12 cellular contexts compared by ENCODE assay signal in the genomic region with DNA sequence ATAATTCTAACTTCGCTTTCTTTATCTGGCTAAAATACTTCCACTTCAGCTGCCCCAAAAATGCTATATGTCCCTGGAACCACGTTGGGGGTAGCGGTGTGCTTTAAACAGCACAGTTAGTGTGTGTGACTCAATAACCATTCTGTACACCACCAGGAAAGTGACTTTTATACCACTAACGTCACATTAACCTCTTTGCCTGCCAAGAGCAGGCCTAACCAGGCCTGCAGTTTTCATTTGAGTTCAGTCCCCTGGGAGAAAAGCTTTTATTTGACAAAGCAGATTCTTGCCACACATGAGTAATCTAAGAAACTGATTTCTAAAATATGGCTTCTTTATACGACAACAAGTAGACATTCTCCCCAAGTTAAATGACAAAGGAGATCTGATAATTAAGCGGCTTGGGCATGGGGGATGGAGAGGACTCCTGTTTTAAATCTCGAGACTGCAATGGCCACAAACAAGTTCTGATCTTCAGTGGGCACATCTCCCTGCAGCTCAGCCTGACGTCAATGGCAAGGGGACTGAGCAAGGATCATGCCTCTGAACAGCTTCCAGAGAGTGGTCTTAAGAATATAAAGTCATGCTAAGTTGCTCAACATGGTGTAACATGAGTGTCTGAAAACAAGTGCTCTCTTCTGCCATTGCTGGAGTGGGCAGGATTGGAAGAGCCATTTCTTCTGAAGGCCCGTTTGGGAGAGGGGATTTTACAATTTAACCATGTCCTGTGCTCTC.
DNase-seq lines count a peak whose midpoint lies in the region; ATAC-seq and TF ChIP-seq lines count a peak whose summit lies in the region.
"Had no signal": no experiment of that assay in that cellular context is flagged by ENCODE, and none has a peak within 500 bp of the region (broad histone marks: within the 10 kb centered on the region; RNA-seq: fewer than 3 reads in every experiment).

No MANE protein-coding gene starts in this region.

- intact Hi-C loops in left ventricle myocardium inferior (cut with micrococcal nuclease) = no loop called here

- ATAC-seq in GM19463 (IDR thresholded peaks at IDR 0.05; ENCODE audit: unreplicated experiment) = peak; percentile 71
- no peak for ATAC-seq in GM19455 (IDR thresholded peaks at IDR 0.05; ENCODE audit: unreplicated experiment)
- ATAC-seq in HG02970 (IDR thresholded peaks at IDR 0.05; ENCODE audit: low FRiP score, unreplicated experiment) = no peak
- ATAC-seq: activated CD8-positive, alpha-beta T cell treated with anti-CD3 and anti-CD28 coated beads for 36 hours had no signal

- TF ChIP-seq CTCF in astrocyte of the spinal cord (IDR thresholded peaks at IDR 0.05; ENCODE audit: low read depth, low read length) = no peak
- TF ChIP-seq CTCF in left ventricle myocardium inferior (IDR thresholded peaks at IDR 0.05; ENCODE audit: borderline replicate concordance) = no peak
- no peak for TF ChIP-seq CTCF in smooth muscle cell (IDR thresholded peaks at IDR 0.05; ENCODE audit: borderline replicate concordance, insufficient read depth, poor library complexity, severe bottlenecking)

- no peaks in the 10 kb centered on the region for H3F3A ChIP-seq in smooth muscle cell (ENCODE audit: low read depth)

- peaks cover 1% of the 10 kb centered on the region for H3K9me3 ChIP-seq in left ventricle myocardium inferior (replicated peaks)
- no peaks in the 10 kb centered on the region for H3K9me3 ChIP-seq in smooth muscle cell (replicated peaks; ENCODE audit: low read depth)

- DNase-seq in astrocyte of the spinal cord (ENCODE audit: low read depth, low spot score) = peak; percentile 71
- DNase-seq in left ventricle myocardium inferior = no peak
- no peak for DNase-seq in smooth muscle cell (lab: John Stamatoyannopoulos, UW; ENCODE audit: unreplicated experiment)
- no peak for DNase-seq in NCI-H526 (lab: John Stamatoyannopoulos, UW)
- no peak for DNase-seq in NCI-H526 treated with DMSO at 0.1 percent for 48 hours (lab: John Stamatoyannopoulos, UW)
- DNase-seq: activated CD8-positive, alpha-beta T cell treated with anti-CD3 and anti-CD28 coated beads for 36 hours; activated naive CD4-positive, alpha-beta T cell treated with Interleukin-2 at 50 U/mL for 16 hours; dermis blood vessel endothelial cell; stimulated activated CD4-positive, alpha-beta T cell treated with anti-CD3 and anti-CD28 coated beads, Interleukin-12 subunit alpha, Interleukin-12 subunit beta, amount 100 ng/mL, for 4 hours had no signal

- no peaks in the 10 kb centered on the region for H3K79me2 ChIP-seq in smooth muscle cell (ENCODE audit: low read depth)

- no peaks in the 10 kb centered on the region for H3K27me3 ChIP-seq in left ventricle myocardium inferior (ENCODE audit: low read depth)
- no peaks in the 10 kb centered on the region for H3K27me3 ChIP-seq in smooth muscle cell (ENCODE audit: low read depth)

- H3K27ac ChIP-seq in left ventricle myocardium inferior (replicated peaks) = peak overlapping the region; percentile 50
- H3K27ac ChIP-seq in smooth muscle cell (ENCODE audit: low read depth) = peak overlapping the region; percentile 4

- H4K20me1 ChIP-seq in smooth muscle cell (ENCODE audit: low read depth) = no peaks in the 10 kb centered on the region

- peaks cover 20% of the 10 kb centered on the region for H3K4me1 ChIP-seq in left ventricle myocardium inferior
- peaks cover 10% of the 10 kb centered on the region for H3K4me1 ChIP-seq in smooth muscle cell (ENCODE audit: low read depth)

- no peak overlapping the region for H3K4me2 ChIP-seq in smooth muscle cell

- H3K4me3 ChIP-seq in astrocyte of the spinal cord (ENCODE audit: low read depth, low read length) (no peak overlapping the region), left ventricle myocardium inferior (no peak overlapping the region), smooth muscle cell (no peak overlapping the region)

- H3K36me3 ChIP-seq in left ventricle myocardium inferior (no peaks in the 10 kb centered on the region), smooth muscle cell (ENCODE audit: low read depth) (no peaks in the 10 kb centered on the region)

- in situ Hi-C loops in astrocyte of the spinal cord (cut with HindIII; ENCODE audit: low sequenced_read_pairs) = no loop called here

- no peak overlapping the region for H2AFZ ChIP-seq in smooth muscle cell (ENCODE audit: low read depth)

- no peak overlapping the region for H3K9ac ChIP-seq in smooth muscle cell (ENCODE audit: low read depth)

- WGBS in smooth muscle cell (ENCODE audit: low lambda C conversion rate) = 83% methylated on average over 9 of the region's 9 CpGs
